ENCODE assay signal across 1 cellular context in genomic region chr13:44879452-44880058, GRCh38.
TF ChIP-seq lines count a peak whose summit lies in the region.

No MANE protein-coding gene starts in this region.

TF ChIP-seq in K562, 482 proteins besides CTCF, POLR2A, EP300 and RAD21 (continued from another document):
- no peak for TF ChIP-seq ZNF263 (CRISPR knock-in tag; IDR thresholded peaks at IDR 0.05; ENCODE audit: borderline replicate concordance)
- TF ChIP-seq JUN (IDR thresholded peaks at IDR 0.05; ENCODE audit: borderline replicate concordance, low read depth, low read length), result no peak
- TF ChIP-seq JUN (CRISPR knock-in tag; IDR thresholded peaks at IDR 0.05; ENCODE audit: borderline replicate concordance), result no peak
- no peak for TF ChIP-seq CBX1 (IDR thresholded peaks at IDR 0.05; ENCODE audit: low read depth)
- no peak for TF ChIP-seq HDAC8 (tag; IDR thresholded peaks at IDR 0.05)
- TF ChIP-seq RBM15 (IDR thresholded peaks at IDR 0.05; ENCODE audit: insufficient read depth, low read length), result no peak
- no peak for TF ChIP-seq ZNF696 (CRISPR knock-in tag; conservative IDR thresholded peaks at IDR 0.05)
- no peak for TF ChIP-seq ZBTB11 (CRISPR knock-in tag; IDR thresholded peaks at IDR 0.05)
- TF ChIP-seq ZNF212 (CRISPR knock-in tag; IDR thresholded peaks at IDR 0.05), result no peak
- no peak for TF ChIP-seq SIX5 (IDR thresholded peaks at IDR 0.05; ENCODE audit: borderline replicate concordance in 1 of 2, insufficient read depth in 1 of 2, low read depth in 1 of 2, low read length in 2 of 2)
- TF ChIP-seq JUND (IDR thresholded peaks at IDR 0.05; ENCODE audit: borderline replicate concordance, low read depth, low read length), result no peak
- TF ChIP-seq JUND (tag; IDR thresholded peaks at IDR 0.05; ENCODE audit: borderline replicate concordance, low read depth, low read length), result peak; percentile 34; the same call in 1 of the 3 replicates
- TF ChIP-seq ZKSCAN3 (CRISPR knock-in tag; IDR thresholded peaks at IDR 0.05), result no peak
- no peak for TF ChIP-seq NCOR1 (IDR thresholded peaks at IDR 0.05)
- TF ChIP-seq RBM25 (IDR thresholded peaks at IDR 0.05; ENCODE audit: low read depth, low read length, severe bottlenecking), result peak; percentile 71
- TF ChIP-seq COPS2 (conservative IDR thresholded peaks at IDR 0.05), result no peak
- TF ChIP-seq DIDO1 (tag; IDR thresholded peaks at IDR 0.05; ENCODE audit: low read depth), result no peak
- no peak for TF ChIP-seq SMAD2 (IDR thresholded peaks at IDR 0.05; ENCODE audit: low read depth, low read length)
- TF ChIP-seq ATF7 (IDR thresholded peaks at IDR 0.05), result peak; percentile 72
- 0 out of 4 replicates have a peak, but pooled peaks of 1 of the 2 experiments have one; percentile 9 for TF ChIP-seq RCOR1 (IDR thresholded peaks at IDR 0.05; ENCODE audit: borderline replicate concordance in 1 of 2, low read depth in 2 of 2, low read length in 2 of 2)
- TF ChIP-seq TRIM24 (IDR thresholded peaks at IDR 0.05), result no peak
- no peak for TF ChIP-seq ZNF785 (CRISPR knock-in tag; IDR thresholded peaks at IDR 0.05)
- no peak for TF ChIP-seq THRB (CRISPR knock-in tag; conservative IDR thresholded peaks at IDR 0.05)
- TF ChIP-seq FOS (IDR thresholded peaks at IDR 0.05; ENCODE audit: extremely low read depth, insufficient read length), result no peak
